Comparison of ENCODE assay signal across 8 cellular contexts in the genomic region with DNA sequence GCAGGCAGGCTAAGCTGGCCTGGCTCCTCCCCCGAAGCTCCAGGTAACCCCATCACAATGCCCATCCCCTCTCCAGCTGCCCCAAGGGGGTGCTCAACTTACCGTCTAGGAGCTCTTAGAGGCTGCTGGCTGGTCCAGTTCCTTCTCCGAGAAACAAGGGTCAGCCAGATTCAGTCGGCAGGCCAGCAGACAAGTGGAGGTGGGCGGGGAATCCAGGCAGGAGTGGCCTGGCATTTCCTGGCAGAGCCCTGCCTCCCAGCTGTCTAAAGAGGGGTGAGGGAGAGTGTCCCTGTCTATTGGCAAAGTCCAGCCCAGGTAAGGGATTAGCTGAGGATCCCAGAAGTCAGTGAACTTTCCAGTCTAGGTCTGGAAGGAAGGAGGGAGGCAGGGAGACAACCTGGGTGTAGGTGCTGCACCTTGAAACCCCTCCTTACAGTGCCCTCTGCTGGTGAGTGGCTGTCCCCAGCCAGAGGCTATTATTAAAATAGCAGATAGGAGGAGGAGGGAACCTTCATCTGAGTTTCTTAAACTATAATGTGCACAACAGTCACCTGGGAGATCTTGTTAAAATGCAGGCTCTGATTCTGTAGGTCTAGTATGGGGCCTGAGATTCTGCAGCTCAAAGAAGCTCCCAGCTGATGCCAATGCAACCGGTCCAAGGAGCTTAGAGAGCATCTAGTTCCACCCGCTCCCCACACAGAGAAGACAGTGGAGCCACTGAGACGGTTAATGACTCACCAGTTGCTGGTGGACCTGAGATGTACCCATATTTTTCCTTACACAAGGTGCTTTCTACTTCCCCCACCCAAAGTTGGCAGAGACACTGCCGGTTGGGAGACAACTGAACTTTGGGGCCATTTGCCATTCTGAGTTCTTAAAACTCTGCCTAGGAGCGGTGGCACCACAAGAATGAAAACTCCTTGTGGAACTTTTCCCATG. TPM values are rescaled to one million over a fixed set of nuclear protein-coding genes. Genes with fewer than 3 reads are reported as not detected.
DNase-seq lines count a peak whose midpoint lies in the region; ATAC-seq and TF ChIP-seq lines count a peak whose summit lies in the region.

A gene with protein sequence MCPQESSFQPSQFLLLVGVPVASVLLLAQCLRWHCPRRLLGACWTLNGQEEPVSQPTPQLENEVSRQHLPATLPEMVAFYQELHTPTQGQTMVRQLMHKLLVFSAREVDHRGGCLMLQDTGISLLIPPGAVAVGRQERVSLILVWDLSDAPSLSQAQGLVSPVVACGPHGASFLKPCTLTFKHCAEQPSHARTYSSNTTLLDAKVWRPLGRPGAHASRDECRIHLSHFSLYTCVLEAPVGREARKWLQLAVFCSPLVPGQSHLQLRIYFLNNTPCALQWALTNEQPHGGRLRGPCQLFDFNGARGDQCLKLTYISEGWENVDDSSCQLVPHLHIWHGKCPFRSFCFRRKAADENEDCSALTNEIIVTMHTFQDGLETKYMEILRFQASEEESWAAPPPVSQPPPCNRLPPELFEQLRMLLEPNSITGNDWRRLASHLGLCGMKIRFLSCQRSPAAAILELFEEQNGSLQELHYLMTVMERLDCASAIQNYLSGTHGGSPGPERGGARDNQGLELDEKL (minus strand): TSS at position 162 of the 939 bp plus-strand sequence. CDS start 4,147 bp downstream, outside the sequence.

- H3K9ac ChIP-seq in adipocyte (ENCODE audit: low read length): no peak within 1 kb of the TSS

- peaks cover 35% of the 10 kb centered on the region for H3K79me2 ChIP-seq in hepatocyte

- WGBS in hepatocyte (ENCODE audit: low lambda C conversion rate, missing lambda C conversion rate): 76% methylated on average over 10 of the region's 10 CpGs

- peak within 1 kb of the TSS; percentile 63 for H3K4me2 ChIP-seq in hepatocyte

- peaks cover 21% of the 10 kb centered on the region for H3K27me3 ChIP-seq in adipocyte (replicated peaks; ENCODE audit: control insufficient read depth, insufficient read depth, low read length)
- no peaks in the 10 kb centered on the region for H3K27me3 ChIP-seq in hepatocyte

- no peaks in the 10 kb centered on the region for H3K9me3 ChIP-seq in adipocyte (ENCODE audit: control insufficient read depth, low read length)
- H3K9me3 ChIP-seq in hepatocyte (ENCODE audit: low read depth): no peaks in the 10 kb centered on the region

- H3K4me1 ChIP-seq in adipocyte (ENCODE audit: control insufficient read depth, insufficient read depth, low read length) (peaks cover 2% of the 10 kb centered on the region), hepatocyte (ENCODE audit: insufficient read depth) (peaks cover 37% of the 10 kb centered on the region)

- peak within 1 kb of the TSS; percentile 95 for H3K27ac ChIP-seq in hepatocyte

- no peak within 1 kb of the TSS for H3K4me3 ChIP-seq in adipocyte (ENCODE audit: low read length)
- H3K4me3 ChIP-seq in hepatocyte: no peak within 1 kb of the TSS

- H3K9me2 ChIP-seq in hepatocyte (replicated peaks; ENCODE audit: insufficient read depth): no peaks in the 10 kb centered on the region

- peak; percentile 66 for TF ChIP-seq CTCF in hepatocyte (IDR thresholded peaks at IDR 0.05; ENCODE audit: poor library complexity)

- no peak within 1 kb of the TSS for H2AFZ ChIP-seq in hepatocyte

- H4K20me1 ChIP-seq in hepatocyte (ENCODE audit: insufficient read depth, poor library complexity, severe bottlenecking): no peaks in the 10 kb centered on the region

- ATAC-seq in HG03159 (IDR thresholded peaks at IDR 0.05; ENCODE audit: unreplicated experiment) (peak; percentile 54), HG03432 (IDR thresholded peaks at IDR 0.05; ENCODE audit: unreplicated experiment) (no peak), GM18858 (IDR thresholded peaks at IDR 0.05; ENCODE audit: unreplicated experiment) (no peak)

- H3K36me3 ChIP-seq in adipocyte (ENCODE audit: control insufficient read depth, insufficient read depth, low read length, severe bottlenecking) (no peaks in the 10 kb centered on the region), hepatocyte (replicated peaks; ENCODE audit: insufficient read depth, low read depth) (no peaks in the 10 kb centered on the region)

- DNase-seq in COR-L47 (lab: John Stamatoyannopoulos, UW): peak; percentile 26
- DNase-seq in SK-N-DZ (ENCODE audit: low spot score): peak; percentile 23
- peak; percentile 41 for DNase-seq in adipocyte (ENCODE audit: low read depth)
- peak; percentile 83 for DNase-seq in hepatocyte (ENCODE audit: low spot score)
- DNase-seq in stimulated activated CD4-positive, alpha-beta T cell treated with anti-CD3 and anti-CD28 coated beads, Interleukin-2, amount 100 ng/mL, for 48 hours: peak; percentile 54 to 55

RNA-seq across cellular contexts. Expression of the gene that starts here (rescaled TPM):
- polyA plus RNA-seq in SK-N-DZ (2014; cell fraction: cytosol; rRNA removed): 0.92 and 1.1 TPM in 2 replicates
- polyA plus RNA-seq in SK-N-DZ (2014; cell fraction: nucleus; rRNA removed): 8.3 and 8.8 TPM in 2 replicates
- 38.1 and 42.9 TPM in 2 replicates for total RNA-seq in hepatocyte
- 37.1 and 41.3 TPM in 2 replicates for polyA plus RNA-seq in hepatocyte

Comparison
In these comparisons a context has a peak if more than half of its experiments do, and no peak if none do; other contexts are left out.
1. DNase-seq: peak in every context shown above with its lines; median percentile 83 in hepatocyte; 54 in stimulated activated CD4-positive, alpha-beta T cell treated with anti-CD3 and anti-CD28 coated beads, Interleukin-2, amount 100 ng/mL, for 48 hours; 41 in adipocyte; 26 in COR-L47; 23 in SK-N-DZ.